26 cellular contexts compared by ENCODE assay signal in the genomic region with DNA sequence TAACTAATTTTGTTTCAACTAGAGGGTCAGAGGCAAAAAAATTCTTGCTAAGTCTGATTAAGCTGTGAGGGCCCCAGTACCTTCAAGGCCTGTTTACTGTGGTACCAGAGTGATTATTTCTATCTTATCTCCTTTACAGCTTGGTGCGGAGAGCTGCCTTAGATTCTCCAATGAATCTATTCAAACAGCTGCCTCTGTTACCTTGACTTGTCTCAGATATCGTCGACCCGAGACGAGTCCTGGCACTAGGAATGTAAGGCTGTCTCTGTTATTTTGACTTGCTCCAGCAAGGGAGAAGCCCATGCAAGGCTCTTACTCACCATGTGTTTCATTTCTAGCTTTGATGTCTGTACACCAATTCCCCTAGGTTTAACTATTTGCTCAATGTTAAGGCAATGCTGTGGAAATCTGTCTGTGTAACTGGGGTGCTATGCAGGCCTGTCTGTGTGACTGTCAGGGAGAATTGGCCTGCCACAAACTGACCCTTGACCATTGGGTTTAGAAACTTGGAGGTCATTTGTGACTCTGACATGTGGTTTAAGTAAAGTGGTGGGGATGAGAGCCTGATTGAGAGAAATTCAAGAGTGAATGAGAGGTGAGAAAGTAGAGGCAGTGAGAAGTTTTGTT. TPM values are rescaled to one million over a fixed set of nuclear protein-coding genes. Genes with fewer than 3 reads are reported as not detected.
"Had no signal": no experiment of that assay in that cellular context is flagged by ENCODE, and none has a peak within 500 bp of the region (broad histone marks: within the 10 kb centered on the region; RNA-seq: fewer than 3 reads in every experiment).

No MANE protein-coding gene starts in this region.

- H3K9me3 Mint-ChIP-seq: activated T-helper 1 cell treated with anti-CD3 and anti-CD28 coated beads, Interleukin-12 subunit alpha, Interleukin-12 subunit beta, Interleukin-2, Interleukin-4 antibody, amounts not matched to agents 30 ng/mL and 10 ng/mL and 1 ng/mL, durations not matched to agents 14 hours and 24 hours and 36 hours; natural killer cell; stimulated activated effector memory CD8-positive, alpha-beta T cell treated with anti-CD3 and anti-CD28 coated beads, Interleukin-12 subunit alpha, Interleukin-12 subunit beta, amount 100 ng/mL, for 72 hours; T-cell; T-helper 2 cell treated with Interferon-gamma antibody and Interleukin-4, amounts not matched to agents 5 μg/mL and 100 μg/mL, for 36 hours had no signal

- ATAC-seq: activated CD8-positive, alpha-beta T cell treated with anti-CD3 and anti-CD28 coated beads, Interleukin-2, amount 10 ng/mL, durations not matched to agents 7 days and 5 days; foreskin keratinocyte; left lung; natural killer cell; pancreas; right cardiac atrium; stimulated activated effector memory CD8-positive, alpha-beta T cell treated with anti-CD3 and anti-CD28 coated beads, Interleukin-12 subunit alpha, Interleukin-12 subunit beta, amount 100 ng/mL, for 72 hours; T-cell had no signal

- H3K4me3 Mint-ChIP-seq: activated CD8-positive, alpha-beta T cell treated with anti-CD3 and anti-CD28 coated beads, Interleukin-2, amount 10 ng/mL, durations not matched to agents 7 days and 5 days; activated naive CD8-positive, alpha-beta T cell; activated T-helper 1 cell treated with anti-CD3 and anti-CD28 coated beads, Interleukin-12 subunit alpha, Interleukin-12 subunit beta, Interleukin-2, Interleukin-4 antibody, amounts not matched to agents 30 ng/mL and 10 ng/mL and 1 ng/mL, durations not matched to agents 14 hours and 24 hours and 36 hours; natural killer cell; stimulated activated effector memory CD8-positive, alpha-beta T cell treated with anti-CD3 and anti-CD28 coated beads, Interleukin-12 subunit alpha, Interleukin-12 subunit beta, amount 100 ng/mL, for 72 hours; T-cell; T-helper 2 cell treated with Interferon-gamma antibody and Interleukin-4, amounts not matched to agents 5 μg/mL and 100 μg/mL, for 36 hours had no signal

- H3K4me1 ChIP-seq: foreskin keratinocyte, left lung, pancreas, vagina had no signal

- FAIRE-seq: pancreas, TTC549 had no signal

- H3K27ac Mint-ChIP-seq: activated CD8-positive, alpha-beta T cell treated with anti-CD3 and anti-CD28 coated beads, Interleukin-2, amount 10 ng/mL, durations not matched to agents 7 days and 5 days; activated naive CD8-positive, alpha-beta T cell; activated T-helper 1 cell treated with anti-CD3 and anti-CD28 coated beads, Interleukin-12 subunit alpha, Interleukin-12 subunit beta, Interleukin-2, Interleukin-4 antibody, amounts not matched to agents 30 ng/mL and 10 ng/mL and 1 ng/mL, durations not matched to agents 14 hours and 24 hours and 36 hours; natural killer cell; stimulated activated effector memory CD8-positive, alpha-beta T cell treated with anti-CD3 and anti-CD28 coated beads, Interleukin-12 subunit alpha, Interleukin-12 subunit beta, amount 100 ng/mL, for 72 hours; T-cell; T-helper 2 cell treated with Interferon-gamma antibody and Interleukin-4, amounts not matched to agents 5 μg/mL and 100 μg/mL, for 36 hours had no signal

- H3K9me3 ChIP-seq: left lung, pancreas, vagina had no signal

- DNase-seq: activated CD4-positive, alpha-beta T cell treated with anti-CD3 and anti-CD28 coated beads, Interleukin-2, amount 50 U/mL, for 1 hour; activated CD4-positive, CD25-positive, alpha-beta regulatory T cell treated with anti-CD3 and anti-CD28 coated beads, Interleukin-2, amount 50 U/mL, for 72 hours; activated CD8-positive, alpha-beta T cell treated with anti-CD3 and anti-CD28 coated beads, Interleukin-2, amount 10 ng/mL, durations not matched to agents 7 days and 5 days; activated gamma-delta T cell treated with Interleukin-2 at 50 U/mL for 16 hours; amniotic stem cell; cortex of kidney; foreskin keratinocyte; left lung; mammary epithelial cell; midbrain; natural killer cell; pancreas; right cardiac atrium; stimulated activated CD4-positive, alpha-beta T cell treated with anti-CD3 and anti-CD28 coated beads, Interleukin-2, amount 100 ng/mL, for 24 hours; T-cell; trophoblast cell; WERI-Rb-1 had no signal

- H3K27ac ChIP-seq: epithelial cell of prostate, foreskin keratinocyte, left lung, pancreas, vagina, WERI-Rb-1 had no signal

- H3K27me3 Mint-ChIP-seq: activated naive CD8-positive, alpha-beta T cell had no signal

- H3K27me3 ChIP-seq: foreskin keratinocyte, pancreas, vagina had no signal

- H3K36me3 ChIP-seq: left lung, pancreas, vagina, WERI-Rb-1 had no signal

- H3K4me3 ChIP-seq: left lung, pancreas, skin epidermis, vagina had no signal

- H3K36me3 Mint-ChIP-seq: activated naive CD8-positive, alpha-beta T cell; natural killer cell; stimulated activated effector memory CD8-positive, alpha-beta T cell treated with anti-CD3 and anti-CD28 coated beads, Interleukin-12 subunit alpha, Interleukin-12 subunit beta, amount 100 ng/mL, for 72 hours; T-cell had no signal

- H3K4me1 Mint-ChIP-seq: natural killer cell; stimulated activated effector memory CD8-positive, alpha-beta T cell treated with anti-CD3 and anti-CD28 coated beads, Interleukin-12 subunit alpha, Interleukin-12 subunit beta, amount 100 ng/mL, for 72 hours; T-cell had no signal

RNA-seq across cellular contexts. Expression of a gene that starts 11.2 kb away (rescaled TPM):
- total RNA-seq: kidney epithelial cell had no signal
